In genomic region chr9:72527801-72528195, GRCh38 we compare ENCODE assay signal across 9 cellular contexts. TPM values are rescaled to one million over a fixed set of nuclear protein-coding genes. Genes with fewer than 3 reads are reported as not detected.
DNase-seq lines count a peak whose midpoint lies in the region; ATAC-seq, FAIRE-seq and TF ChIP-seq lines count a peak whose summit lies in the region.
"Had no signal": no experiment of that assay in that cellular context is flagged by ENCODE, and none has a peak within 500 bp of the region (broad histone marks: within the 10 kb centered on the region; RNA-seq: fewer than 3 reads in every experiment).

No MANE protein-coding gene starts in this region.

- H3K36me3 Mint-ChIP-seq in mesothelial cell of epicardium: no peaks in the 10 kb centered on the region

- H3K27me3 ChIP-seq in GM12878 (replicated peaks in 1 of 2; ENCODE audit: control insufficient read depth in 2 of 2, insufficient read depth in 2 of 2, low read length in 1 of 2): no peaks in the 10 kb centered on the region
- H3K27me3 ChIP-seq in ascending aorta: no peaks in the 10 kb centered on the region
- H3K27me3 ChIP-seq: cardiac muscle cell had no signal

- H3K9ac ChIP-seq in GM12878 (ENCODE audit: control insufficient read depth, insufficient read depth, low read length): peak overlapping the region; percentile 41

- CTCF ChIA-PET in A549 (lab: Yijun Ruan, JAX) (interaction anchor here (0.6 to 1.5 kb wide), 4 partner anchors 10 to 554 kb away, joined by 3 to 7 read pairs (median 4); no protein-coding TSS in a partner anchor), GM12878 (lab: Yijun Ruan, JAX) (interaction anchor here (1.2 to 2.7 kb wide), 6 partner anchors 14 to 488 kb away, joined by 3 to 13 read pairs (median 4); partner anchors contain the start of gene ZFAND5)

- no peaks in the 10 kb centered on the region for H3K27me3 Mint-ChIP-seq in mesothelial cell of epicardium (ENCODE audit: low read depth)

- peaks cover 43% of the 10 kb centered on the region for H3K4me1 Mint-ChIP-seq in mesothelial cell of epicardium

- TF ChIP-seq POLR2A in A549 (IDR thresholded peaks at IDR 0.05; ENCODE audit: low read length) (no peak), GM12878 (IDR thresholded peaks at IDR 0.05; ENCODE audit: low read depth, low read length) (no peak)

- intact Hi-C loops in GM12878 (cut with micrococcal nuclease; ENCODE audit: unreplicated experiment) (loop anchor here (1.0 to 10.0 kb wide), 6 partner anchors 55 to 323 kb away; partner anchors contain the start of gene ZFAND5), ascending aorta (cut with DNase I) (no loop called here)

- no peaks in the 10 kb centered on the region for H4K20me1 ChIP-seq in GM12878 (ENCODE audit: control insufficient read depth, insufficient read depth)

- TF ChIP-seq RAD21 in A549 (conservative IDR thresholded peaks at IDR 0.05 in 1 of 2, IDR thresholded peaks at IDR 0.05 in 1 of 2) (no peak; a peak in 1 of 5 replicates), GM12878 (IDR thresholded peaks at IDR 0.05; ENCODE audit: insufficient read depth, low read depth, low read length) (no peak)

- POLR2A ChIA-PET in A549 (lab: Yijun Ruan, JAX): interaction anchor here (0.7 to 4.8 kb wide), 4 partner anchors 94 to 191 kb away, joined by 3 to 74 read pairs (median 6); partner anchors contain the start of gene ZFAND5
- POLR2A ChIA-PET in GM12878 (lab: Charles Lee): interaction anchor here (1.1 to 2.5 kb wide), 5 partner anchors 9 to 165 kb away, joined by 5 to 17 read pairs (median 6); partner anchors contain the start of gene ZFAND5

- H3K79me2 ChIP-seq in GM12878 (ENCODE audit: control insufficient read depth, insufficient read depth, low read length): no peaks in the 10 kb centered on the region

- no TSS peak for BruUV-seq in GM12878 (replicated peaks; lab: Mats Ljungman, UMichigan)

- H3K9me3 ChIP-seq in A549: no peaks in the 10 kb centered on the region; the same call in 2 of the 3 replicates
- no peaks in the 10 kb centered on the region; the same call in 1 of the 3 replicates for H3K9me3 ChIP-seq in GM12878 (replicated peaks; ENCODE audit: control insufficient read depth, insufficient read depth, low read length)
- H3K9me3 ChIP-seq in ascending aorta: peaks cover 0 to 6% of the 10 kb centered on the region in 2 donors

- in situ Hi-C loops in GM12878 (cut with MboI): no loop called here

- H3K4me2 ChIP-seq in A549 (peak overlapping the region; percentile 95), GM12878 (ENCODE audit: control insufficient read depth, insufficient read depth) (peak overlapping the region; percentile 88)

- peaks cover 5% of the 10 kb centered on the region for H3K9me3 Mint-ChIP-seq in mesothelial cell of epicardium

- H3K27ac ChIP-seq in A549 (peak overlapping the region; percentile 85), GM12878 (ENCODE audit: control insufficient read depth, insufficient read depth) (peak overlapping the region; percentile 61), ascending aorta (no peak overlapping the region)
- H3K27ac ChIP-seq: cardiac muscle cell had no signal

- WGBS in A549 (ENCODE audit: missing lambda C conversion rate): 48% methylated on average over 5 of the region's 5 CpGs
- WGBS in GM12878 (ENCODE audit: insufficient coverage, insufficient replicate concordance, low lambda C conversion rate, missing lambda C conversion rate): 55% methylated on average over 5 of the region's 5 CpGs

- RAD21 ChIA-PET in GM12878 (lab: Charles Lee; ENCODE audit: unreplicated experiment): interaction anchor here (1.0 to 4.5 kb wide), 8 partner anchors 18 to 489 kb away, joined by 3 to 31 read pairs (median 10); no protein-coding TSS in a partner anchor

- ATAC-seq in A549 (no peak; a peak in 1 of 6 replicates), HG02840 (IDR thresholded peaks at IDR 0.05; ENCODE audit: low FRiP score, unreplicated experiment) (peak; percentile 9), GM12878 (no peak), HG03045 (IDR thresholded peaks at IDR 0.05; ENCODE audit: unreplicated experiment) (no peak)

- peak overlapping the region; percentile 76 for H3K27ac Mint-ChIP-seq in mesothelial cell of epicardium

- H3K4me3 ChIP-seq in A549 (peak overlapping the region; percentile 24), GM12878 (peak overlapping the region; percentile 51), ascending aorta (peak overlapping the region in 1 of 2 donors; percentile 24)
- H3K4me3 ChIP-seq: cardiac muscle cell had no signal

- peak overlapping the region; percentile 85 for H2AFZ ChIP-seq in GM12878 (ENCODE audit: control insufficient read depth, low read depth, low read length)

- TF ChIP-seq CTCF in A549 (IDR thresholded peaks at IDR 0.05) (no peak), GM12878 (IDR thresholded peaks at IDR 0.05 in 2 of 3, conservative IDR thresholded peaks at IDR 0.05 in 1 of 3; ENCODE audit: control insufficient read depth in 2 of 3, extremely low read depth in 1 of 3, insufficient read depth in 1 of 3, low read depth in 3 of 3, low read length in 3 of 3) (no peak), mesothelial cell of epicardium (IDR thresholded peaks at IDR 0.05; ENCODE audit: unreplicated experiment) (no peak), ascending aorta (IDR thresholded peaks at IDR 0.05) (no peak)

- no peak for TF ChIP-seq EP300 in A549 (IDR thresholded peaks at IDR 0.05)
- no peak for TF ChIP-seq EP300 in GM12878 (IDR thresholded peaks at IDR 0.05; ENCODE audit: borderline replicate concordance in 1 of 2, control insufficient read depth in 1 of 2, low read depth in 2 of 2, low read length in 2 of 2)

- peak overlapping the region; percentile 55 for H3K4me3 Mint-ChIP-seq in mesothelial cell of epicardium

- SMC1A ChIA-PET in GM12878 (lab: Charles Lee; ENCODE audit: uncharacterized antibody, unreplicated experiment): interaction anchor here (0.6 to 2.7 kb wide), 10 partner anchors 10 to 402 kb away, joined by 3 to 22 read pairs (median 8); partner anchors contain the start of gene ZFAND5

- FAIRE-seq in A549 (lab: Jason Lieb, UNC): no peak
- no peak for FAIRE-seq in GM12878 (lab: Jason Lieb, UNC)

- H3K36me3 ChIP-seq in GM12878 (ENCODE audit: control insufficient read depth in 2 of 2, insufficient read depth in 2 of 2, low read length in 1 of 2): no peaks in the 10 kb centered on the region
- H3K36me3 ChIP-seq in ascending aorta: no peaks in the 10 kb centered on the region
- H3K36me3 ChIP-seq: cardiac muscle cell had no signal

- DNase-seq in A549 (ENCODE audit: low read depth in 1 of 2, low spot score in 1 of 2): no peak
- DNase-seq in GM12878 (ENCODE audit: low read depth, low spot score): no peak
- DNase-seq in mesothelial cell of epicardium (ENCODE audit: low spot score in 2 of 2, unreplicated experiment in 2 of 2): no peak
- no peak for DNase-seq in NCI-H2196 (lab: John Stamatoyannopoulos, UW; ENCODE audit: unreplicated experiment)
- DNase-seq in NCI-H1105 treated with DMSO at 0.1 percent for 48 hours (lab: John Stamatoyannopoulos, UW): no peak
- DNase-seq in ascending aorta (ENCODE audit: low spot score in 2 of 2): no peak

- H3K4me1 ChIP-seq in A549: peaks cover 48% of the 10 kb centered on the region
- peaks cover 16% of the 10 kb centered on the region for H3K4me1 ChIP-seq in GM12878 (ENCODE audit: control insufficient read depth, insufficient read depth, low read length)
- H3K4me1 ChIP-seq in ascending aorta: peaks cover 0 to 2% of the 10 kb centered on the region in 2 donors

TF ChIP-seq in A549, 52 proteins besides CTCF, POLR2A, EP300 and RAD21 (continues in another document):
- TF ChIP-seq ESRRA (IDR thresholded peaks at IDR 0.05; ENCODE audit: borderline replicate concordance, low read length): no peak
- no peak for TF ChIP-seq USF2 (IDR thresholded peaks at IDR 0.05)

TF ChIP-seq in GM12878, 131 proteins besides CTCF, POLR2A, EP300 and RAD21:
- TF ChIP-seq NFIC (IDR thresholded peaks at IDR 0.05; ENCODE audit: low read depth, low read length) (no peak), SPI1 (IDR thresholded peaks at IDR 0.05; ENCODE audit: borderline replicate concordance, insufficient read depth, low read depth, low read length) (peak; percentile 5; the same call in 1 of the 2 replicates), MEF2A (IDR thresholded peaks at IDR 0.05; ENCODE audit: insufficient read depth, low read depth, low read length) (no peak)

RNA-seq across cellular contexts. Expression of gene TMC1, which starts 6.4 kb away (rescaled TPM):
- polyA plus RNA-seq in A549 (2011; rRNA removed) (0.12 and 0.29 TPM in 2 replicates), A549 (2017; fragmentation: RNase III; extraction: RNeasy Plus Mini Kit Qiagen cat#74134 plus additional on column Dnase treatment) (0.01 to 0.18 TPM (median 0.17 TPM) in 3 replicates), GM12878 (2011; rRNA removed) (0.46 and 0.49 TPM in 2 replicates), GM12878 (2014; fragmentation: Illumina TruSeq; extraction: Trizol) (0.11 and 0.21 TPM in 2 replicates), GM12878 (2014; fragmentation: Nextera tagmentation; extraction: Ambion mirVana) (under 1 TPM; 0.24 to 0.71 TPM), GM12878 (2014; rRNA removed) (0.39 and 0.94 TPM in 2 replicates), GM12878 (2016; fragmentation: Nextera tagmentation; extraction: Ambion mirVana) (under 1 TPM in 1 of 2 experiments, not detected in 1; 0.06 TPM)
- polyA plus RNA-seq in A549 (2012; cell fraction: cytosol; rRNA removed): 0.01 and 0.03 TPM in 2 replicates
- polyA plus RNA-seq in A549 (2012; cell fraction: nucleus; rRNA removed): 0.04 TPM in 1 of 2 replicates, not detected in the other
- polyA minus RNA-seq in A549 (2011; rRNA and poly(A)+ RNA removed): 0.12 and 0.49 TPM in 2 replicates
- 1.0 and 2.8 TPM in 2 replicates for total RNA-seq in GM12878 (2013; cell fraction: nucleolus; rRNA removed)
- total RNA-seq in GM12878 (2014; rRNA removed) (0.22 and 0.40 TPM in 2 replicates), GM12878 (2014; rRNA removed; fragmentation: Illumina TruSeq; extraction: Trizol) (0.67 and 0.74 TPM in 2 replicates), GM12878 (2021) (0.23 TPM in 1 of 2 replicates, not detected in the other), mesothelial cell of epicardium (0.22 to 0.29 TPM in 2 of 3 replicates, not detected in the other), ascending aorta (not detected)
- not detected for polyA plus RNA-seq in GM12878 (2011; ENCODE audit: low read depth)
- 0.07 and 0.25 TPM in 2 replicates for polyA plus RNA-seq in GM12878 (2011; cell fraction: cytosol; rRNA removed)
- polyA plus RNA-seq in GM12878 (2011; cell fraction: nucleus; rRNA removed): 0.28 and 0.32 TPM in 2 replicates
- not detected in 2 replicates for polyA plus RNA-seq in GM12878 (2012)
- 0.41 and 0.88 TPM in 2 replicates for polyA minus RNA-seq in GM12878 (2011; rRNA and poly(A)+ RNA removed)
- polyA minus RNA-seq in GM12878 (2011; cell fraction: cytosol; rRNA and poly(A)+ RNA removed): not detected in 2 replicates
- not detected in 2 replicates for polyA minus RNA-seq in GM12878 (2011; cell fraction: nucleus; rRNA and poly(A)+ RNA removed)
- total RNA-seq: cardiac muscle cell had no signal
- polyA plus RNA-seq: cardiac muscle cell had no signal

Comparison
In these comparisons a context has a peak if more than half of its experiments do, and no peak if none do; other contexts are left out.
1. H3K27ac ChIP-seq: peak in A549 (2 of 2) and GM12878 (single experiment); none in ascending aorta (0 of 2).